Comparison of ENCODE assay signal across 11 cellular contexts in the genomic region with DNA sequence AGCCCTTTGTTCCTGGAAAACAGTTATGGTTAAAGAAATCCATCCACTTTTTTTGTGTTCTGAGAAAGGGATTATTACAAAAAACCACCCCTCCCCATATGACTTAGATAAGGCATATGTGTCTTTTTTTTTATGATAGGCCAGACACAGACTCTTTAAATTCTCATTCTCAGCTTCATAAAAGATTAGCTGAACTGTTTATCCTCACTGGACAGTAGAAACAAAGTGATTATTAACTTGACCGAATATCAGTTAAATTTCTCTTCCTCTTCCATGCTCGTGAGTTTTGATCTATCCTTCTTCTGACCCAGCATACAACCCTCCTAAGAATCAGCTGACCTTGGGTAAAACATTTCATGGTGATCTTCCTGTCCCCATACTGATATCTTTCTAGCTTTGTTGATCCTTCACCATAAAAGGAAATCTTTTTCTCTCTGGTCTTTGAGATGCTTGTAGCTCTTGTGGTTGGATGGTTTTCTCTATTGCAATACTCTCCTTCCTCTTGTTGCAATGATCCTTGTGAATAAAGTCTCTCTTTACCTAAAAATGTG. TPM values are rescaled to one million over a fixed set of nuclear protein-coding genes. Genes with fewer than 3 reads are reported as not detected.
DNase-seq lines count a peak whose midpoint lies in the region; ATAC-seq and FAIRE-seq lines count a peak whose summit lies in the region.
"Had no signal": no experiment of that assay in that cellular context is flagged by ENCODE, and none has a peak within 500 bp of the region (broad histone marks: within the 10 kb centered on the region; RNA-seq: fewer than 3 reads in every experiment).

No MANE protein-coding gene starts in this region.

- no peaks in the 10 kb centered on the region for H3K9me3 Mint-ChIP-seq in natural killer cell treated with Interleukin-12 subunit alpha and Interleukin-12 subunit beta and Interleukin-15 and Interleukin-18, amount 100 ng/mL, for 72 hours
- H3K9me3 Mint-ChIP-seq: nephron had no signal

- no peaks in the 10 kb centered on the region for H3K27me3 Mint-ChIP-seq in natural killer cell treated with Interleukin-12 subunit alpha and Interleukin-12 subunit beta and Interleukin-15 and Interleukin-18, amount 100 ng/mL, for 72 hours

- DNase-seq in MV-4-11 (lab: John Stamatoyannopoulos, UW), result peak; percentile 70
- no peak for DNase-seq in natural killer cell treated with Interleukin-12 subunit alpha and Interleukin-12 subunit beta and Interleukin-15 and Interleukin-18, amount 100 ng/mL, for 72 hours (ENCODE audit: low spot score)
- DNase-seq in G401 (ENCODE audit: low spot score), result no peak
- no peak for DNase-seq in AML-193 (lab: John Stamatoyannopoulos, UW)
- no peak for DNase-seq in HTR-8/SVneo (ENCODE audit: insufficient read length, low spot score)
- DNase-seq in NCI-H524 (lab: John Stamatoyannopoulos, UW), result no peak

- no peak for FAIRE-seq in HTR-8/SVneo (lab: Jason Lieb, UNC)

- no peak overlapping the region for H3K27ac Mint-ChIP-seq in natural killer cell treated with Interleukin-12 subunit alpha and Interleukin-12 subunit beta and Interleukin-15 and Interleukin-18, amount 100 ng/mL, for 72 hours
- H3K27ac Mint-ChIP-seq: nephron had no signal

- peaks cover 20% of the 10 kb centered on the region for H3K36me3 Mint-ChIP-seq in natural killer cell treated with Interleukin-12 subunit alpha and Interleukin-12 subunit beta and Interleukin-15 and Interleukin-18, amount 100 ng/mL, for 72 hours

- in situ Hi-C loops in G401 (cut with HindIII; ENCODE audit: low sequenced_read_pairs), result no loop called here

- H3K4me3 Mint-ChIP-seq in natural killer cell treated with Interleukin-12 subunit alpha and Interleukin-12 subunit beta and Interleukin-15 and Interleukin-18, amount 100 ng/mL, for 72 hours, result no peak overlapping the region
- H3K4me3 Mint-ChIP-seq: nephron had no signal

- peaks cover 31 to 35% of the 10 kb centered on the region in 2 donors for H3K4me1 Mint-ChIP-seq in natural killer cell treated with Interleukin-12 subunit alpha and Interleukin-12 subunit beta and Interleukin-15 and Interleukin-18, amount 100 ng/mL, for 72 hours (ENCODE audit: low read depth in 2 of 2)
- H3K4me1 Mint-ChIP-seq: nephron had no signal

- ATAC-seq in GM18502 (IDR thresholded peaks at IDR 0.05; ENCODE audit: poor library complexity, unreplicated experiment), result peak; percentile 54
- ATAC-seq in GM21619 (IDR thresholded peaks at IDR 0.05; ENCODE audit: unreplicated experiment), result peak; percentile 64
- ATAC-seq in natural killer cell treated with Interleukin-12 subunit alpha and Interleukin-12 subunit beta and Interleukin-15 and Interleukin-18, amount 100 ng/mL, for 72 hours, result peak; percentile 78 to 80

RNA-seq across cellular contexts. Expression of a gene that starts 26.2 kb away (rescaled TPM):
- under 1 TPM in 1 of 2 donors, not detected in 1; 0.20 TPM for total RNA-seq in natural killer cell treated with Interleukin-12 subunit alpha and Interleukin-12 subunit beta and Interleukin-15 and Interleukin-18, amount 100 ng/mL, for 72 hours
- total RNA-seq in G401 (2014; rRNA removed; shearing (Covaris generic)), result not detected in 2 replicates
- total RNA-seq: SJSA1 had no signal

RNA-seq across cellular contexts. Expression of a gene that starts 37.3 kb away (rescaled TPM):
- not detected for total RNA-seq in natural killer cell treated with Interleukin-12 subunit alpha and Interleukin-12 subunit beta and Interleukin-15 and Interleukin-18, amount 100 ng/mL, for 72 hours
- total RNA-seq in G401 (2014; rRNA removed; shearing (Covaris generic)), result not detected in 2 replicates
- total RNA-seq: cardiac muscle cell, SJSA1 had no signal

RNA-seq across cellular contexts. Expression of a gene that starts 53.9 kb away (rescaled TPM):
- total RNA-seq in natural killer cell treated with Interleukin-12 subunit alpha and Interleukin-12 subunit beta and Interleukin-15 and Interleukin-18, amount 100 ng/mL, for 72 hours, result under 1 TPM in 1 of 2 donors, not detected in 1; 0.20 TPM
- total RNA-seq in G401 (2014; rRNA removed; shearing (Covaris generic)), result 0.24 TPM in 1 of 2 replicates, not detected in the other
- total RNA-seq: SJSA1 had no signal
